Comparison of ENCODE assay signal across 13 cellular contexts in genomic region chr5:172877496-172878260, GRCh38. TPM values are rescaled to one million over a fixed set of nuclear protein-coding genes. Genes with fewer than 3 reads are reported as not detected.
DNase-seq lines count a peak whose midpoint lies in the region; ATAC-seq, FAIRE-seq and TF ChIP-seq lines count a peak whose summit lies in the region.
"Had no signal": no experiment of that assay in that cellular context is flagged by ENCODE, and none has a peak within 500 bp of the region (broad histone marks: within the 10 kb centered on the region; RNA-seq: fewer than 3 reads in every experiment).

No MANE protein-coding gene starts in this region.

- H3K4me1 ChIP-seq in IMR-90 (ENCODE audit: control insufficient read depth, insufficient read depth, low read length) (peaks cover 37% of the 10 kb centered on the region), adrenal gland (replicated peaks in 1 of 2) (peaks cover 56 to 78% of the 10 kb centered on the region in 2 donors), HepG2 (ENCODE audit: insufficient read depth, low read length) (peaks cover 15% of the 10 kb centered on the region)

- peaks cover 21 to 28% of the 10 kb centered on the region in 2 donors for H3K36me3 Mint-ChIP-seq in stimulated activated naive B cell treated with anti-CD40 and anti-IgM and Interleukin-4, amounts not matched to agents 10 μg/mL and 1 μg/mL and 100 μg/mL, for 72 hours
- no peaks in the 10 kb centered on the region for H3K36me3 Mint-ChIP-seq in activated naive CD4-positive, alpha-beta T cell treated with anti-CD3 and anti-CD28 coated beads, Interleukin-2, amount 10 ng/mL, durations not matched to agents 7 days and 5 days
- H3K36me3 Mint-ChIP-seq: activated naive CD4-positive, alpha-beta T cell treated with anti-CD3 and anti-CD28 coated beads, Interleukin-2, amount 50 U/mL, for 72 hours had no signal

- no peaks in the 10 kb centered on the region for H3K27me3 Mint-ChIP-seq in stimulated activated naive B cell treated with anti-CD40 and anti-IgM and Interleukin-4, amounts not matched to agents 10 μg/mL and 1 μg/mL and 100 μg/mL, for 72 hours
- no peaks in the 10 kb centered on the region for H3K27me3 Mint-ChIP-seq in activated naive CD4-positive, alpha-beta T cell treated with anti-CD3 and anti-CD28 coated beads, Interleukin-2, amount 10 ng/mL, durations not matched to agents 7 days and 5 days
- H3K27me3 Mint-ChIP-seq: activated CD4-positive, alpha-beta memory T cell treated with anti-CD3 and anti-CD28 coated beads, Interleukin-2, amount 10 ng/mL, durations not matched to agents 7 days and 5 days; effector memory CD8-positive, alpha-beta T cell had no signal

- TF ChIP-seq POLR2A in IMR-90 (IDR thresholded peaks at IDR 0.05; ENCODE audit: low read depth, low read length): no peak
- TF ChIP-seq POLR2A in adrenal gland (IDR thresholded peaks at IDR 0.05): no peak
- TF ChIP-seq POLR2A in HepG2 (IDR thresholded peaks at IDR 0.05; ENCODE audit: insufficient read depth in 1 of 2, low read depth in 2 of 2, low read length in 2 of 2): no peak

- no peak for TF ChIP-seq RAD21 in IMR-90 (IDR thresholded peaks at IDR 0.05; ENCODE audit: low read length)
- no peak for TF ChIP-seq RAD21 in HepG2 (CRISPR knock-in tag; IDR thresholded peaks at IDR 0.05)

- no peaks in the 10 kb centered on the region for H3K9me3 ChIP-seq in IMR-90 (ENCODE audit: control insufficient read depth, insufficient read depth, low read length)
- H3K9me3 ChIP-seq in adrenal gland (replicated peaks in 1 of 3): no peaks in the 10 kb centered on the region
- no peaks in the 10 kb centered on the region for H3K9me3 ChIP-seq in HepG2 (ENCODE audit: low read length)

- H3K4ac ChIP-seq in IMR-90 (ENCODE audit: low read depth, low read length): peak overlapping the region; percentile 60; the same call in 1 of the 2 replicates

- H2BK20ac ChIP-seq in IMR-90 (ENCODE audit: low read depth, low read length): peak overlapping the region; percentile 0; the same call in 1 of the 2 replicates

- no peak overlapping the region for H3K4me3 Mint-ChIP-seq in stimulated activated naive B cell treated with anti-CD40 and anti-IgM and Interleukin-4, amounts not matched to agents 10 μg/mL and 1 μg/mL and 100 μg/mL, for 72 hours
- H3K4me3 Mint-ChIP-seq in activated naive CD4-positive, alpha-beta T cell treated with anti-CD3 and anti-CD28 coated beads, Interleukin-2, amount 10 ng/mL, durations not matched to agents 7 days and 5 days: no peak overlapping the region
- H3K4me3 Mint-ChIP-seq: activated CD4-positive, alpha-beta memory T cell treated with anti-CD3 and anti-CD28 coated beads, Interleukin-2, amount 10 ng/mL, durations not matched to agents 7 days and 5 days; effector memory CD8-positive, alpha-beta T cell had no signal

- no peak overlapping the region for H3K56ac ChIP-seq in IMR-90 (ENCODE audit: extremely low read depth, insufficient read depth, low read length)

- DNase-seq in IMR-90 (no peak), adrenal gland (no peak), HepG2 (ENCODE audit: low spot score) (no peak), foreskin fibroblast (no peak)
- DNase-seq in stimulated activated naive B cell treated with anti-CD40 and anti-IgM and Interleukin-4, amounts not matched to agents 10 μg/mL and 1 μg/mL and 100 μg/mL, for 72 hours: no peak
- DNase-seq in activated naive CD4-positive, alpha-beta T cell treated with anti-CD3 and anti-CD28 coated beads, Interleukin-2, amount 10 ng/mL, durations not matched to agents 7 days and 5 days: no peak
- DNase-seq: activated CD4-positive, alpha-beta memory T cell treated with anti-CD3 and anti-CD28 coated beads, Interleukin-2, amount 10 ng/mL, durations not matched to agents 7 days and 5 days; effector memory CD8-positive, alpha-beta T cell; NCI-H510A; stimulated activated CD4-positive, alpha-beta T cell treated with anti-CD3 and anti-CD28 coated beads, Interleukin-4, amount 100 ng/mL, for 4 hours had no signal

- peak overlapping the region; percentile 42 for H2AK5ac ChIP-seq in IMR-90 (ENCODE audit: low read depth, low read length)

- peak overlapping the region; percentile 59 to 76; a peak in 3 of 4 replicates for H4K8ac ChIP-seq in IMR-90 (ENCODE audit: low read depth in 2 of 2, low read length in 2 of 2)

- H2BK5ac ChIP-seq in IMR-90 (ENCODE audit: low read depth, low read length, poor library complexity, severe bottlenecking): peak overlapping the region; percentile 59

- H3K4me1 Mint-ChIP-seq in stimulated activated naive B cell treated with anti-CD40 and anti-IgM and Interleukin-4, amounts not matched to agents 10 μg/mL and 1 μg/mL and 100 μg/mL, for 72 hours: peaks cover 33 to 49% of the 10 kb centered on the region in 2 donors
- H3K4me1 Mint-ChIP-seq in activated naive CD4-positive, alpha-beta T cell treated with anti-CD3 and anti-CD28 coated beads, Interleukin-2, amount 10 ng/mL, durations not matched to agents 7 days and 5 days: peaks cover 7% of the 10 kb centered on the region

- H3K9ac ChIP-seq in IMR-90 (ENCODE audit: low read depth, low read length) (no peak overlapping the region), HepG2 (ENCODE audit: insufficient read depth, low read depth, low read length) (no peak overlapping the region)

- peak overlapping the region; percentile 57; the same call in 2 of the 3 replicates for H2BK15ac ChIP-seq in IMR-90 (ENCODE audit: low read depth, low read length)

- H3K27ac Mint-ChIP-seq in stimulated activated naive B cell treated with anti-CD40 and anti-IgM and Interleukin-4, amounts not matched to agents 10 μg/mL and 1 μg/mL and 100 μg/mL, for 72 hours: peak overlapping the region; percentile 67
- H3K27ac Mint-ChIP-seq in activated naive CD4-positive, alpha-beta T cell treated with anti-CD3 and anti-CD28 coated beads, Interleukin-2, amount 10 ng/mL, durations not matched to agents 7 days and 5 days: no peak overlapping the region
- H3K27ac Mint-ChIP-seq: activated CD4-positive, alpha-beta memory T cell treated with anti-CD3 and anti-CD28 coated beads, Interleukin-2, amount 10 ng/mL, durations not matched to agents 7 days and 5 days had no signal

- peak overlapping the region; percentile 64; the same call in 1 of the 2 replicates for H3K23ac ChIP-seq in IMR-90 (ENCODE audit: low read depth, low read length)

- TF ChIP-seq CTCF in IMR-90 (conservative IDR thresholded peaks at IDR 0.05; ENCODE audit: low read depth, low read length) (no peak), adrenal gland (IDR thresholded peaks at IDR 0.05) (no peak), HepG2 (CRISPR knock-in tag; IDR thresholded peaks at IDR 0.05) (no peak), foreskin fibroblast (IDR thresholded peaks at IDR 0.05; ENCODE audit: low read depth, low read length) (no peak)

- ATAC-seq in IMR-90 (ENCODE audit: low read depth) (no peak), HepG2 (no peak), GM19467 (IDR thresholded peaks at IDR 0.05; ENCODE audit: unreplicated experiment) (no peak), HG02678 (IDR thresholded peaks at IDR 0.05; ENCODE audit: unreplicated experiment) (no peak)
- ATAC-seq in stimulated activated naive B cell treated with anti-CD40 and anti-IgM and Interleukin-4, amounts not matched to agents 10 μg/mL and 1 μg/mL and 100 μg/mL, for 72 hours (replicated peaks): no peak
- ATAC-seq: activated naive CD4-positive, alpha-beta T cell treated with anti-CD3 and anti-CD28 coated beads, Interleukin-2, amount 50 U/mL, for 72 hours; effector memory CD8-positive, alpha-beta T cell had no signal

- dilution Hi-C loops in IMR-90 (cut with HindIII; ENCODE audit: low sequenced_read_pairs, unreplicated experiment): no loop called here

- FAIRE-seq in HepG2 (lab: Jason Lieb, UNC): no peak

- no peaks in the 10 kb centered on the region for H3K9me3 Mint-ChIP-seq in stimulated activated naive B cell treated with anti-CD40 and anti-IgM and Interleukin-4, amounts not matched to agents 10 μg/mL and 1 μg/mL and 100 μg/mL, for 72 hours
- H3K9me3 Mint-ChIP-seq in activated naive CD4-positive, alpha-beta T cell treated with anti-CD3 and anti-CD28 coated beads, Interleukin-2, amount 10 ng/mL, durations not matched to agents 7 days and 5 days: no peaks in the 10 kb centered on the region
- H3K9me3 Mint-ChIP-seq: activated CD4-positive, alpha-beta memory T cell treated with anti-CD3 and anti-CD28 coated beads, Interleukin-2, amount 10 ng/mL, durations not matched to agents 7 days and 5 days; activated naive CD4-positive, alpha-beta T cell treated with anti-CD3 and anti-CD28 coated beads, Interleukin-2, amount 50 U/mL, for 72 hours; effector memory CD8-positive, alpha-beta T cell had no signal

- H3K14ac ChIP-seq in IMR-90 (replicated peaks; ENCODE audit: low read depth, low read length): peak overlapping the region; percentile 62

- H3K36me3 ChIP-seq in IMR-90 (ENCODE audit: control insufficient read depth, insufficient read depth, low read length) (peaks cover 5% of the 10 kb centered on the region; the same call in 1 of the 2 replicates), adrenal gland (replicated peaks in 1 of 2) (no peaks in the 10 kb centered on the region), HepG2 (replicated peaks in 1 of 2; ENCODE audit: control insufficient read depth in 1 of 2, insufficient read depth in 2 of 2, low read length in 2 of 2) (peaks cover 4 to 22% of the 10 kb centered on the region in 2 experiments; a peak in 4 of 5 replicates)

- H4K20me1 ChIP-seq in IMR-90 (ENCODE audit: insufficient read depth, low read length) (no peaks in the 10 kb centered on the region), HepG2 (ENCODE audit: insufficient read depth, low read length) (peaks cover 8% of the 10 kb centered on the region)

- peaks cover 49% of the 10 kb centered on the region for H3K79me2 ChIP-seq in HepG2 (ENCODE audit: insufficient read depth, low read length)

- H4K5ac ChIP-seq in IMR-90 (ENCODE audit: low read depth, low read length): no peak overlapping the region

- peak overlapping the region; percentile 50; the same call in 1 of the 2 replicates for H4K91ac ChIP-seq in IMR-90 (ENCODE audit: insufficient read depth, low read depth, low read length)

- H3K27me3 ChIP-seq in IMR-90 (ENCODE audit: control insufficient read depth, insufficient read depth, low read length) (no peaks in the 10 kb centered on the region), adrenal gland (no peaks in the 10 kb centered on the region), HepG2 (ENCODE audit: control insufficient read depth in 1 of 2, insufficient read depth in 2 of 2, low read length in 2 of 2) (no peaks in the 10 kb centered on the region)

- WGBS in IMR-90 (ENCODE audit: extremely low coverage in 2 of 2, insufficient read length in 1 of 2), 2 experiments: 80% methylated on average over 1 of the region's 9 CpGs; no CpG with 5 or more reads in 1 of the 2 experiments
- 67 to 78% (median 74%) methylated on average over 9 of the region's 9 CpGs for WGBS in adrenal gland, 4 donors
- 98% methylated on average over 9 of the region's 9 CpGs for WGBS in HepG2 (ENCODE audit: low lambda C conversion rate)

- H3K27ac ChIP-seq in IMR-90 (ENCODE audit: insufficient read depth, low read length): 0 out of 2 replicates have a peak overlapping the region, but pooled peaks have one; percentile 6
- H3K27ac ChIP-seq in adrenal gland: peak overlapping the region; percentile 80 to 98 (median 89)
- no peak overlapping the region for H3K27ac ChIP-seq in HepG2 (ENCODE audit: extremely low read length, insufficient read depth, low read length)

- H3K4me2 ChIP-seq in IMR-90 (ENCODE audit: low read depth, low read length): no peak overlapping the region
- no peak overlapping the region for H3K4me2 ChIP-seq in HepG2 (ENCODE audit: low read depth, low read length)

- BruUV-seq in IMR-90 (replicated peaks; lab: Mats Ljungman, UMichigan) (no TSS peak), HepG2 (replicated peaks; lab: Mats Ljungman, UMichigan) (no TSS peak)

- no peak overlapping the region for H2AK9ac ChIP-seq in IMR-90 (replicated peaks; ENCODE audit: low read depth, low read length, poor library complexity)

- H3K4me3 ChIP-seq in IMR-90 (ENCODE audit: insufficient read depth, low read depth, low read length): no peak overlapping the region
- H3K4me3 ChIP-seq in adrenal gland: no peak overlapping the region
- H3K4me3 ChIP-seq in HepG2 (replicated peaks in 1 of 3; ENCODE audit: insufficient read depth in 1 of 3, low read depth in 2 of 3, low read length in 3 of 3): no peak overlapping the region
- no peak overlapping the region for H3K4me3 ChIP-seq in foreskin fibroblast (ENCODE audit: low read depth in 1 of 2, low read length in 2 of 2)

- peaks cover 43% of the 10 kb centered on the region for H3K9me1 ChIP-seq in IMR-90 (ENCODE audit: insufficient read depth, low read length)

- in situ Hi-C loops in IMR-90 (cut with MboI; ENCODE audit: low sequenced_read_pairs) (no loop called here), HepG2 (cut with HindIII; ENCODE audit: extremely low pct_ligation_motif_present, low pct_unique_long_range_greater_than_20kb) (no loop called here)

- H3K79me1 ChIP-seq in IMR-90 (ENCODE audit: low read depth in 1 of 2, low read length in 2 of 2): peaks cover 41 to 90% of the 10 kb centered on the region in 2 experiments

- peak overlapping the region; percentile 17; the same call in 1 of the 2 replicates for H3K18ac ChIP-seq in IMR-90 (ENCODE audit: low read depth, low read length)

- H2AFZ ChIP-seq in IMR-90 (replicated peaks; ENCODE audit: low read length, poor library complexity) (peak overlapping the region; percentile 1), HepG2 (ENCODE audit: low read length) (no peak overlapping the region)

- CTCF ChIA-PET in IMR-90 (lab: Yijun Ruan, JAX): no interaction called here
- CTCF ChIA-PET in HepG2 (lab: Yijun Ruan, JAX; ENCODE audit: low intra/inter-chr PET ratio, low total read pairs): no interaction called here
- CTCF ChIA-PET in activated naive CD4-positive, alpha-beta T cell treated with anti-CD3 and anti-CD28 coated beads, Interleukin-2, amount 10 ng/mL, durations not matched to agents 7 days and 5 days (lab: Charles Lee): interaction anchor here (0.6 kb wide), 1 partner anchor 89 kb away, joined by 3 read pairs; no protein-coding TSS in a partner anchor

- POLR2A ChIA-PET in IMR-90 (lab: Charles Lee; ENCODE audit: unreplicated experiment) (no interaction called here), HepG2 (lab: Yijun Ruan, JAX) (no interaction called here)

- intact Hi-C loops in IMR-90 (cut with micrococcal nuclease): no loop called here
- intact Hi-C loops in adrenal gland (cut with DNase I): no loop called here
- intact Hi-C loops in HepG2 (cut with micrococcal nuclease; ENCODE audit: unreplicated experiment): no loop called here

- H2BK120ac ChIP-seq in IMR-90 (ENCODE audit: low read depth, low read length): peak overlapping the region; percentile 49

- no peak for TF ChIP-seq EP300 in HepG2 (IDR thresholded peaks at IDR 0.05; ENCODE audit: low read depth in 2 of 2, low read length in 2 of 2)
- no peak for TF ChIP-seq EP300 in HepG2 (CRISPR knock-in tag; IDR thresholded peaks at IDR 0.05; ENCODE audit: borderline replicate concordance)

RNA-seq across cellular contexts. Expression of gene ERGIC1, which starts 43.6 kb away (rescaled TPM):
- total RNA-seq in IMR-90 (2012; rRNA removed) (124 and 134 TPM in 2 replicates), adrenal gland (100 to 1,000 TPM; 108 to 410 (median 254) TPM), HepG2 (2016; rRNA removed; fragmentation: Illumina TruSeq; extraction: Trizol) (56.6 and 78.5 TPM in 2 replicates)
- polyA plus RNA-seq in IMR-90 (2012; rRNA removed) (185 and 192 TPM in 2 replicates), adrenal gland (100 to 1,000 TPM in 2 of 3 donors, 10 to 100 TPM in 1; 71.9 to 450 (median 103) TPM), HepG2 (2011; rRNA removed) (184 and 205 TPM in 2 replicates)
- polyA plus RNA-seq in IMR-90 (2012; cell fraction: cytosol; rRNA removed): 59.2 and 179 TPM in 2 replicates
- 128 and 132 TPM in 2 replicates for polyA plus RNA-seq in IMR-90 (2012; cell fraction: nucleus; rRNA removed; ENCODE audit: low replicate concordance)
- total RNA-seq in HepG2 (2016; cell fraction: cytosol; rRNA removed; fragmentation: Illumina TruSeq; extraction: Trizol; ENCODE audit: low read depth): 56.7 and 59.9 TPM in 2 replicates
- total RNA-seq in HepG2 (2016; cell fraction: insoluble cytoplasmic fraction; rRNA removed; fragmentation: Illumina TruSeq; extraction: Trizol): 51.2 and 75.8 TPM in 2 replicates
- 144 and 156 TPM in 2 replicates for total RNA-seq in HepG2 (2016; cell fraction: membrane; rRNA removed; fragmentation: Illumina TruSeq; extraction: Trizol)
- 57.0 and 67.0 TPM in 2 replicates for total RNA-seq in HepG2 (2016; cell fraction: nucleus; rRNA removed; fragmentation: Illumina TruSeq; extraction: Trizol)
- 216 and 224 TPM in 2 replicates for polyA plus RNA-seq in HepG2 (2011; cell fraction: cytosol; rRNA removed)
- polyA plus RNA-seq in HepG2 (2011; cell fraction: nucleus; rRNA removed): 121 and 137 TPM in 2 replicates
- polyA plus RNA-seq in HepG2 (2012): 145 and 175 TPM in 2 replicates
- 87.6 and 105 TPM in 2 replicates for polyA plus RNA-seq in HepG2 (2016; cell fraction: cytosol; fragmentation: Illumina TruSeq; extraction: Trizol; ENCODE audit: low read depth)
- polyA plus RNA-seq in HepG2 (2016; cell fraction: insoluble cytoplasmic fraction; fragmentation: Illumina TruSeq; extraction: Trizol; ENCODE audit: low read depth): 71.8 and 81.7 TPM in 2 replicates
- 183 and 185 TPM in 2 replicates for polyA plus RNA-seq in HepG2 (2016; cell fraction: membrane; fragmentation: Illumina TruSeq; extraction: Trizol; ENCODE audit: low read depth)
- polyA plus RNA-seq in HepG2 (2016; cell fraction: nucleus; fragmentation: Illumina TruSeq; extraction: Trizol; ENCODE audit: insufficient read depth, low read depth): 94.6 and 95.4 TPM in 2 replicates
- 179 and 302 TPM in 2 replicates for polyA minus RNA-seq in HepG2 (2011; rRNA and poly(A)+ RNA removed; ENCODE audit: low replicate concordance)
- 60.3 and 74.0 TPM in 2 replicates for polyA minus RNA-seq in HepG2 (2011; cell fraction: cytosol; rRNA and poly(A)+ RNA removed)
- polyA minus RNA-seq in HepG2 (2011; cell fraction: nucleus; rRNA and poly(A)+ RNA removed): 85.1 and 89.6 TPM in 2 replicates
